In genomic region chr1:30171956-30172694, GRCh38 we compare ENCODE assay signal across 23 cellular contexts.
"Had no signal": no experiment of that assay in that cellular context is flagged by ENCODE, and none has a peak within 500 bp of the region (broad histone marks: within the 10 kb centered on the region; RNA-seq: fewer than 3 reads in every experiment).

No MANE protein-coding gene starts in this region.

- H3K36me3 Mint-ChIP-seq: activated CD8-positive, alpha-beta memory T cell treated with anti-CD3 and anti-CD28 coated beads, Interleukin-2, amount 10 ng/mL, durations not matched to agents 7 days and 5 days; activated naive CD4-positive, alpha-beta T cell treated with anti-CD3 and anti-CD28 coated beads, Interleukin-2, amount 10 ng/mL, durations not matched to agents 7 days and 5 days had no signal

- H3K4me1 Mint-ChIP-seq: activated CD4-positive, alpha-beta T cell treated with anti-CD3 and anti-CD28 coated beads, Interleukin-2, amount 10 ng/mL, durations not matched to agents 7 days and 5 days; activated CD8-positive, alpha-beta memory T cell treated with anti-CD3 and anti-CD28 coated beads, Interleukin-2, amount 10 ng/mL, durations not matched to agents 7 days and 5 days; activated naive CD4-positive, alpha-beta T cell treated with anti-CD3 and anti-CD28 coated beads, Interleukin-2, amount 10 ng/mL, durations not matched to agents 7 days and 5 days; immature natural killer cell had no signal

- H3K4me3 ChIP-seq: hepatocyte, left ventricle myocardium inferior, ovary, prostate gland, spleen, thyroid gland had no signal

- H3K4me3 Mint-ChIP-seq: activated CD4-positive, alpha-beta T cell treated with anti-CD3 and anti-CD28 coated beads, Interleukin-2, amount 10 ng/mL, durations not matched to agents 7 days and 5 days; activated CD8-positive, alpha-beta memory T cell treated with anti-CD3 and anti-CD28 coated beads, Interleukin-2, amount 10 ng/mL, durations not matched to agents 7 days and 5 days; activated CD8-positive, alpha-beta T cell treated with anti-CD3 and anti-CD28 coated beads for 36 hours; activated naive CD4-positive, alpha-beta T cell treated with anti-CD3 and anti-CD28 coated beads, Interleukin-2, amount 10 ng/mL, durations not matched to agents 7 days and 5 days; immature natural killer cell; natural killer cell; T-helper 1 cell treated with Interleukin-12 subunit alpha and Interleukin-12 subunit beta and Interleukin-4 antibody, amounts not matched to agents 30 μg/mL and 1 μg/mL, for 36 hours had no signal

- DNase-seq: activated CD4-positive, alpha-beta T cell treated with anti-CD3 and anti-CD28 coated beads, Interleukin-2, amount 10 ng/mL, durations not matched to agents 7 days and 5 days; activated CD8-positive, alpha-beta memory T cell treated with anti-CD3 and anti-CD28 coated beads, Interleukin-2, amount 10 ng/mL, durations not matched to agents 7 days and 5 days; activated CD8-positive, alpha-beta T cell treated with anti-CD3 and anti-CD28 coated beads for 36 hours; activated effector memory CD4-positive, alpha-beta T cell treated with anti-CD3 and anti-CD28 coated beads, Interleukin-2, amount 50 U/mL, for 16 hours; activated naive CD4-positive, alpha-beta T cell treated with anti-CD3 and anti-CD28 coated beads, Interleukin-2, amount 10 ng/mL, durations not matched to agents 7 days and 5 days; activated T-cell treated with anti-CD3 and anti-CD28 coated beads for 4 hours; effector CD4-positive, alpha-beta T cell; erythroblast; foreskin melanocyte; immature natural killer cell; left ventricle myocardium inferior; midbrain; natural killer cell; ovary; spleen; stimulated activated CD4-positive, alpha-beta T cell treated with anti-CD3 and anti-CD28 coated beads, Interleukin-4, amount 100 ng/mL, for 1 hour; stimulated activated naive CD4-positive, alpha-beta T cell treated with Interleukin-2 at 50 U/mL for 16 hours; T1000; thyroid gland had no signal

- H3K27ac ChIP-seq: hepatocyte, left ventricle myocardium inferior, neutrophil, ovary, prostate gland, spleen, thyroid gland had no signal

- H3K27ac Mint-ChIP-seq: activated CD4-positive, alpha-beta T cell treated with anti-CD3 and anti-CD28 coated beads, Interleukin-2, amount 10 ng/mL, durations not matched to agents 7 days and 5 days; activated CD8-positive, alpha-beta memory T cell treated with anti-CD3 and anti-CD28 coated beads, Interleukin-2, amount 10 ng/mL, durations not matched to agents 7 days and 5 days; activated CD8-positive, alpha-beta T cell treated with anti-CD3 and anti-CD28 coated beads for 36 hours; activated naive CD4-positive, alpha-beta T cell treated with anti-CD3 and anti-CD28 coated beads, Interleukin-2, amount 10 ng/mL, durations not matched to agents 7 days and 5 days; immature natural killer cell; natural killer cell; T-helper 1 cell treated with Interleukin-12 subunit alpha and Interleukin-12 subunit beta and Interleukin-4 antibody, amounts not matched to agents 30 μg/mL and 1 μg/mL, for 36 hours had no signal

- H3K4me1 ChIP-seq: left ventricle myocardium inferior, prostate gland, spleen, thyroid gland had no signal

- H3K9me3 ChIP-seq: left ventricle myocardium inferior, neutrophil, ovary, prostate gland, spleen, thyroid gland had no signal

- H3K36me3 ChIP-seq: left ventricle myocardium inferior, neutrophil, ovary, prostate gland, spleen, thyroid gland had no signal

- H3K9me3 Mint-ChIP-seq: activated CD4-positive, alpha-beta T cell treated with anti-CD3 and anti-CD28 coated beads, Interleukin-2, amount 10 ng/mL, durations not matched to agents 7 days and 5 days; activated CD8-positive, alpha-beta T cell treated with anti-CD3 and anti-CD28 coated beads for 36 hours; activated naive CD4-positive, alpha-beta T cell treated with anti-CD3 and anti-CD28 coated beads, Interleukin-2, amount 10 ng/mL, durations not matched to agents 7 days and 5 days; immature natural killer cell; natural killer cell; T-helper 1 cell treated with Interleukin-12 subunit alpha and Interleukin-12 subunit beta and Interleukin-4 antibody, amounts not matched to agents 30 μg/mL and 1 μg/mL, for 36 hours had no signal

- H3K27me3 ChIP-seq: ovary, thyroid gland had no signal
